ENCODE assay signal across 11 cellular contexts in the genomic region with DNA sequence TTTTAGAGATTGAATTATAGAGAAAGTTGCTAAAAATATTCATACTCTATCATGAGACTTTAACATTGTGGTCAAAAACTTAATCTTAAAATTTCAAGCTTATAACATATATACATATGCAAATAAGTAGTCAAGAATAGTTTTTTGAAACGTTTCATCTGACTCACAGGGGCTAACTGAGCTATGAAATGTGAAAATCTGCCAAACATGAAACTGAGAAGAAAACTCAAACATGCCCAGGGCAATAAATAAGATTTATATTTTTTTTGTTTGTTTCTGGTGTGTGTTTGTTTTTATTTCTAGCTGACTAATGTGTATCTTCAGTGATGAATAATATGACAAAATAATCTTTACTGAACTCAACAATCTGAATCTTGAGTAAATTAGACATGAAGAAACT.
DNase-seq lines count a peak whose midpoint lies in the region; ATAC-seq and TF ChIP-seq lines count a peak whose summit lies in the region.
"Had no signal": no experiment of that assay in that cellular context is flagged by ENCODE, and none has a peak within 500 bp of the region (broad histone marks: within the 10 kb centered on the region; RNA-seq: fewer than 3 reads in every experiment).

No MANE protein-coding gene starts in this region.

- H2AFZ ChIP-seq in smooth muscle cell (ENCODE audit: low read depth) = peak overlapping the region; percentile 12
- H2AFZ ChIP-seq: PC-9 had no signal

- H3K27me3 ChIP-seq in smooth muscle cell (ENCODE audit: low read depth) = no peaks in the 10 kb centered on the region
- H3K27me3 ChIP-seq: sigmoid colon had no signal

- ATAC-seq in GM19452 (IDR thresholded peaks at IDR 0.05; ENCODE audit: unreplicated experiment) (peak; percentile 60), HG02798 (IDR thresholded peaks at IDR 0.05; ENCODE audit: poor library complexity, unreplicated experiment) (peak; percentile 79), HG03520 (IDR thresholded peaks at IDR 0.05; ENCODE audit: unreplicated experiment) (peak; percentile 75)
- ATAC-seq: natural killer cell treated with Interleukin-12 subunit alpha and Interleukin-12 subunit beta and Interleukin-15 and Interleukin-18, amount 100 ng/mL, for 72 hours had no signal

- no peaks in the 10 kb centered on the region for H3K9me3 ChIP-seq in smooth muscle cell (replicated peaks; ENCODE audit: low read depth)
- H3K9me3 ChIP-seq: sigmoid colon had no signal

- H3K9ac ChIP-seq in smooth muscle cell (ENCODE audit: low read depth) = no peak overlapping the region

- H4K20me1 ChIP-seq in smooth muscle cell (ENCODE audit: low read depth) = no peaks in the 10 kb centered on the region

- TF ChIP-seq CTCF in smooth muscle cell (IDR thresholded peaks at IDR 0.05; ENCODE audit: borderline replicate concordance, insufficient read depth, poor library complexity, severe bottlenecking) = no peak

- no peak overlapping the region for H3K4me2 ChIP-seq in smooth muscle cell
- H3K4me2 ChIP-seq: PC-9 had no signal

- no peaks in the 10 kb centered on the region for H3F3A ChIP-seq in smooth muscle cell (ENCODE audit: low read depth)

- DNase-seq in smooth muscle cell (lab: John Stamatoyannopoulos, UW; ENCODE audit: unreplicated experiment) = no peak
- no peak for DNase-seq in GOT3 (lab: John Stamatoyannopoulos, UW)
- DNase-seq in activated CD4-positive, alpha-beta T cell treated with anti-CD3 and anti-CD28 coated beads for 1 hour = no peak
- DNase-seq in activated gamma-delta T cell treated with Interleukin-2 at 50 U/mL for 16 hours = no peak
- DNase-seq: CD4-positive, alpha-beta memory T cell; PC-9; sigmoid colon had no signal

- no peaks in the 10 kb centered on the region for H3K4me1 ChIP-seq in smooth muscle cell (ENCODE audit: low read depth)
- H3K4me1 ChIP-seq: sigmoid colon had no signal

- no peak overlapping the region for H3K4me3 ChIP-seq in smooth muscle cell
- H3K4me3 ChIP-seq: PC-9, sigmoid colon had no signal

- no peaks in the 10 kb centered on the region for H3K79me2 ChIP-seq in smooth muscle cell (ENCODE audit: low read depth)

- WGBS in smooth muscle cell (ENCODE audit: low lambda C conversion rate) = 42% methylated on average over 1 of the region's 1 CpG

- H3K27ac ChIP-seq in smooth muscle cell (ENCODE audit: low read depth) = no peak overlapping the region
- H3K27ac ChIP-seq: PC-9, sigmoid colon had no signal

- H3K36me3 ChIP-seq in smooth muscle cell (ENCODE audit: low read depth) = no peaks in the 10 kb centered on the region
- H3K36me3 ChIP-seq: sigmoid colon had no signal
